Comparison of ENCODE assay signal across 8 cellular contexts in the genomic region with DNA sequence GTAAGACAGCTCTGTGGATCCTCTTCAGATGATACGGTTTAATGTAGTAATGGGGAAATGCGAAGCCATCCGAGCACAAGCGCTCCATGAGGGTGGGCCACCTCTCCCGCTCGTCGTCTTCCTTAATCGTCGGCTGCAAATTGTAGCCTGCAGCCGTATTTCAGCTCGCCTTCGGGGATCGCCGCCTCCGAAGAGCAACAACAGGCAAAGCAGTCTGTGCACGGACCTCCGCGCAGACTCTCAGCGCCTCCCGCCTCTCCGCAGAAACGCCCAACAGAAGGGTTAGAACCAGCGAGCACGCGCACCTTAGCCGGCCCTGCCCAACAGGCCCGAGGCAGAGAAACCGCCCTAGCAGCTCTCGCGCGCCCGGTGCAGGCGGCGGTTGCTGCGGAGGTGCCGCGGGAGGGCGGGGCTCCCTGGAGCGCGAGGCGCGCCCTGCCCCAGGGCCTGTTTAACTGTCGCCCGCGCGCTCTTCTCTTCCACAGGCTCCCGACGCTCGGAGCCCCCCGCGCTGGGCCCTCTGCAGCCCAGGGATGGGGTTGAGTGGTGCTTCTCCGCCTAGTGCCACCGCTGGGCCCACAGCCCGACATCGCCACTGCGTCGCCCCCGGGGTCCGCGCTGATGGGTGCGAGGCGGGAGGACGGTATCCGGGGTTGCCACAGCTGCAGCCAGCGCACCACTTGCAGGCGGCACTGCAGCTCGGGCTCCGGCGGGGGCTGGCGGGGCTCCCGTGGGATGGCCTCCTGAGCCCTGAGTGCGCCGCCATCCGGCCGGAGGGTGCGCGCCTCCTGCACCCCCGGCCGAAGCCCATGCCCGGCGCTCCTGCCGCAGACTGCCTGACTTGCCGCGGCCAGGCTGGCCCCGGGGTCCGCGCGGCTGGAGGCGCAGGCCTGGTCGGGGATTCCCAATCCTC. TPM values are rescaled to one million over a fixed set of nuclear protein-coding genes. Genes with fewer than 3 reads are reported as not detected.
DNase-seq lines count a peak whose midpoint lies in the region; ATAC-seq and TF ChIP-seq lines count a peak whose summit lies in the region.
"Not testable (repeated sequence)": the region's sequence is repeated elsewhere in the genome, so short reads cannot be mapped to it uniquely, and the experiment has no call there.

A gene (minus strand): TSS at position 280 of the 913 bp plus-strand sequence. CDS start 192 bp downstream, at position 88.

- peak in 1 of 2 donors; percentile 33 for TF ChIP-seq POLR2A in tibial nerve (IDR thresholded peaks at IDR 0.05)

- intact Hi-C loops in sciatic nerve (cut with DNase I), result loop anchor here (10.0 kb wide), 1 partner anchor 105 kb away; no protein-coding TSS in a partner anchor

- not testable (repeated sequence) for H3K36me3 ChIP-seq in tibial nerve

- peak within 1 kb of the TSS; percentile 72 for H3K4me3 ChIP-seq in GM12865 (ENCODE audit: low read depth, low read length)
- H3K4me3 ChIP-seq in HFF-Myc (replicated peaks; ENCODE audit: low read depth, low read length), result peak within 1 kb of the TSS; percentile 57
- peak within 1 kb of the TSS; percentile 54 for H3K4me3 ChIP-seq in LNCaP clone FGC (ENCODE audit: low read depth, low read length)
- H3K4me3 ChIP-seq in coronary artery, result peak within 1 kb of the TSS; percentile 71
- H3K4me3 ChIP-seq in tibial nerve, result peak within 1 kb of the TSS; percentile 50 to 75 (median 64)

- H3K9me3 ChIP-seq in tibial nerve, result not testable (repeated sequence)

- peak within 1 kb of the TSS; percentile 61 to 90 for H3K27ac ChIP-seq in coronary artery
- H3K27ac ChIP-seq in tibial nerve, result peak within 1 kb of the TSS; percentile 78 to 94 (median 90)

- not testable (repeated sequence) for TF ChIP-seq CTCF in GM12865 (IDR thresholded peaks at IDR 0.05; ENCODE audit: insufficient read depth, low read depth, low read length, missing control alignments); HFF-Myc (IDR thresholded peaks at IDR 0.05; ENCODE audit: low read depth, low read length, missing control alignments); LNCaP clone FGC (IDR thresholded peaks at IDR 0.05; ENCODE audit: control insufficient read depth, extremely low read depth, insufficient read depth); coronary artery (IDR thresholded peaks at IDR 0.05); tibial nerve (IDR thresholded peaks at IDR 0.05)

- DNase-seq in GM12865 (ENCODE audit: low read depth) (peak; percentile 88), HFF-Myc (ENCODE audit: extremely low read depth, low read depth) (peak; percentile 35), coronary artery (ENCODE audit: low spot score) (peak; percentile 82), inferior parietal cortex (ENCODE audit: extremely low spot score) (peak; percentile 45), sciatic nerve (ENCODE audit: low spot score) (peak; percentile 78), tibial nerve (ENCODE audit: low spot score in 2 of 2) (peak; percentile 13 to 36)
- not testable (repeated sequence) for DNase-seq in LNCaP clone FGC (ENCODE audit: low read depth)
- DNase-seq in activated CD8-positive, alpha-beta memory T cell treated with anti-CD3 and anti-CD28 coated beads for 24 hours, result peak; percentile 83

- not testable (repeated sequence) for H3K27me3 ChIP-seq in tibial nerve

- not testable (repeated sequence) for H3K4me1 ChIP-seq in tibial nerve

- ATAC-seq in sciatic nerve, result peak; percentile 80

- peak in 1 of 2 donors; percentile 40 for TF ChIP-seq EP300 in tibial nerve (IDR thresholded peaks at IDR 0.05)

- WGBS in tibial nerve, 2 donors, result 0% methylated on average over 8 to 23 of the region's 90 CpGs

RNA-seq across cellular contexts. Expression of the gene that starts here (rescaled TPM):
- total RNA-seq in sciatic nerve (55.4 TPM), tibial nerve (10 to 100 TPM; 56.6 to 87.5 (median 71.4) TPM)
